Comparison of ENCODE assay signal across 7 cellular contexts in the genomic region with DNA sequence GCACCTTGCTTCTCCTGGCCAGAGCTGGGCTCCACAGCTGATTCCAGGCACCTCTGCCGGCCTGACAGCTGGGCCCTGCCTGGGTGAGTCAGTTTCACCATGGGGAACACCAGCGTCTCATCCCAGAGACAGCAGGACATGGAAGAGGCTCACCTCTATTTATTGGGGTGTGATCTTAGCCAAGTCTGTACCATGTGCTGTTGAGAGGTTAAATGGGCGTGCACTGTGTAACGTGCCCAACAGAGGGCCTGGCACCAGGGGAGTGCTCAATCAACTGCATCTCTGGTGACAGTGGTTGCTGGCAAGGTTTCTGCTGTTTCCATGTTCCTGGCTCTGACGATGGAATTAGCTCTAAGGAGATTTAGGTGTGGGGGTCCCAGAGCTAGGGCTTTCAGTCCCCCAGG. TPM values are rescaled to one million over a fixed set of nuclear protein-coding genes. Genes with fewer than 3 reads are reported as not detected.
DNase-seq lines count a peak whose midpoint lies in the region; ATAC-seq and TF ChIP-seq lines count a peak whose summit lies in the region.

No MANE protein-coding gene starts in this region.

- in situ Hi-C loops in HAP-1 (cut with MboI; ENCODE audit: low sequenced_read_pairs): no loop called here

- peak overlapping the region; percentile 54 for H3K4me3 ChIP-seq in HAP-1
- H3K4me3 ChIP-seq in mesodermal cell (ENCODE audit: extremely low read depth, insufficient read depth, low read length, poor library complexity, severe bottlenecking): peak overlapping the region; percentile 55
- peak overlapping the region; percentile 81 to 90 for H3K4me3 ChIP-seq in stomach smooth muscle (ENCODE audit: low read length in 2 of 2)

- TF ChIP-seq CTCF in GM12873 (IDR thresholded peaks at IDR 0.05; ENCODE audit: insufficient read depth, low read depth, low read length, missing control alignments) (peak; percentile 66), chondrocyte (IDR thresholded peaks at IDR 0.05) (peak; percentile 51)

- H3K9ac ChIP-seq in stomach smooth muscle (ENCODE audit: low read length in 2 of 2): peak overlapping the region; percentile 89 to 90

- H3K27me3 ChIP-seq in HAP-1 (ENCODE audit: low read depth) (no peaks in the 10 kb centered on the region), stomach smooth muscle (ENCODE audit: control insufficient read depth in 1 of 2, insufficient read depth in 2 of 2, low read length in 2 of 2) (no peaks in the 10 kb centered on the region)

- peak; percentile 82 for ATAC-seq in T-helper 17 cell

- DNase-seq in HAP-1 (ENCODE audit: low spot score in 2 of 2) (peak in 1 of 2 experiments; percentile 45), M059J (ENCODE audit: low read depth) (peak; percentile 75), T-helper 17 cell (peak in 2 of 3 donors; percentile 30 to 33), chondrocyte (ENCODE audit: low spot score) (peak; percentile 42)

- 52 to 68% methylated on average over 3 to 5 of the region's 5 CpGs for whole genome bisulfite sequencing in mesodermal cell (ENCODE audit: insufficient coverage in 2 of 2), 2 experiments

- H3K4me1 ChIP-seq in HAP-1: peaks cover 15% of the 10 kb centered on the region
- peaks cover 11% of the 10 kb centered on the region for H3K4me1 ChIP-seq in mesodermal cell (ENCODE audit: control insufficient read depth, insufficient read depth, low read length, poor library complexity, severe bottlenecking)
- peaks cover 19% of the 10 kb centered on the region for H3K4me1 ChIP-seq in stomach smooth muscle (ENCODE audit: control insufficient read depth, insufficient read depth, low read length)

- no peak overlapping the region for H3K27ac ChIP-seq in mesodermal cell (ENCODE audit: low read depth, low read length, severe bottlenecking)
- peak overlapping the region; percentile 82 for H3K27ac ChIP-seq in stomach smooth muscle (ENCODE audit: low read length)

- H3K4me3 Mint-ChIP-seq in T-helper 17 cell: peak overlapping the region; percentile 93
- H3K4me3 Mint-ChIP-seq in chondrocyte (ENCODE audit: unreplicated experiment): peak overlapping the region; percentile 80

- H3K27me3 Mint-ChIP-seq in T-helper 17 cell: no peaks in the 10 kb centered on the region
- no peaks in the 10 kb centered on the region for H3K27me3 Mint-ChIP-seq in chondrocyte (ENCODE audit: low read depth)

- peaks cover 18% of the 10 kb centered on the region for H3K4me1 Mint-ChIP-seq in T-helper 17 cell
- H3K4me1 Mint-ChIP-seq in chondrocyte (ENCODE audit: low read depth): peaks cover 16% of the 10 kb centered on the region

- H3K36me3 ChIP-seq in HAP-1 (replicated peaks) (no peaks in the 10 kb centered on the region; the same call in 1 of the 2 replicates), mesodermal cell (ENCODE audit: control insufficient read depth, insufficient read depth, low read length) (no peaks in the 10 kb centered on the region), stomach smooth muscle (ENCODE audit: control insufficient read depth in 2 of 2, insufficient read depth in 2 of 2, low read length in 2 of 2) (no peaks in the 10 kb centered on the region)

- H3K36me3 Mint-ChIP-seq in T-helper 17 cell (ENCODE audit: low read depth): no peaks in the 10 kb centered on the region
- H3K36me3 Mint-ChIP-seq in chondrocyte (ENCODE audit: low read depth): peaks cover 1% of the 10 kb centered on the region

- no peaks in the 10 kb centered on the region for H3K9me3 Mint-ChIP-seq in chondrocyte (ENCODE audit: low read depth)

- H3K9me3 ChIP-seq in HAP-1 (no peaks in the 10 kb centered on the region), T-helper 17 cell (ENCODE audit: control insufficient read depth, low read length, poor library complexity, severe bottlenecking) (no peaks in the 10 kb centered on the region), mesodermal cell (ENCODE audit: control insufficient read depth, low read length) (no peaks in the 10 kb centered on the region), stomach smooth muscle (ENCODE audit: control insufficient read depth in 2 of 2, low read length in 2 of 2) (no peaks in the 10 kb centered on the region)

- H3K27ac Mint-ChIP-seq in T-helper 17 cell (peak overlapping the region; percentile 91), chondrocyte (ENCODE audit: unreplicated experiment) (peak overlapping the region; percentile 78)

RNA-seq across cellular contexts. Expression of gene CPLANE2, which starts 0.9 kb away (rescaled TPM):
- total RNA-seq in M059J (2014; rRNA removed; shearing (Covaris generic)): 1.6 and 6.5 TPM in 2 replicates
- total RNA-seq in T-helper 17 cell (1 to 10 TPM; 4.3 to 6.9 TPM), chondrocyte (8.5 to 12.3 TPM (median 12.0 TPM) in 3 replicates)
- polyA plus RNA-seq in mesodermal cell (2013, experiment 1 of 2): 5.5 TPM
- polyA plus RNA-seq in mesodermal cell (2013, experiment 2 of 2): 2.6 TPM

RNA-seq across cellular contexts. Expression of gene ARHGEF19, which starts 23.6 kb away (rescaled TPM):
- 2.8 and 3.2 TPM in 2 replicates for total RNA-seq in M059J (2014; rRNA removed; shearing (Covaris generic))
- total RNA-seq in T-helper 17 cell (1 to 10 TPM; 9.1 to 9.3 TPM), chondrocyte (14.4 to 17.7 TPM (median 16.1 TPM) in 3 replicates)
- 9.8 TPM for polyA plus RNA-seq in mesodermal cell (2013, experiment 1 of 2)
- 7.7 TPM for polyA plus RNA-seq in mesodermal cell (2013, experiment 2 of 2)
